8 cellular contexts compared by ENCODE assay signal in the genomic region with DNA sequence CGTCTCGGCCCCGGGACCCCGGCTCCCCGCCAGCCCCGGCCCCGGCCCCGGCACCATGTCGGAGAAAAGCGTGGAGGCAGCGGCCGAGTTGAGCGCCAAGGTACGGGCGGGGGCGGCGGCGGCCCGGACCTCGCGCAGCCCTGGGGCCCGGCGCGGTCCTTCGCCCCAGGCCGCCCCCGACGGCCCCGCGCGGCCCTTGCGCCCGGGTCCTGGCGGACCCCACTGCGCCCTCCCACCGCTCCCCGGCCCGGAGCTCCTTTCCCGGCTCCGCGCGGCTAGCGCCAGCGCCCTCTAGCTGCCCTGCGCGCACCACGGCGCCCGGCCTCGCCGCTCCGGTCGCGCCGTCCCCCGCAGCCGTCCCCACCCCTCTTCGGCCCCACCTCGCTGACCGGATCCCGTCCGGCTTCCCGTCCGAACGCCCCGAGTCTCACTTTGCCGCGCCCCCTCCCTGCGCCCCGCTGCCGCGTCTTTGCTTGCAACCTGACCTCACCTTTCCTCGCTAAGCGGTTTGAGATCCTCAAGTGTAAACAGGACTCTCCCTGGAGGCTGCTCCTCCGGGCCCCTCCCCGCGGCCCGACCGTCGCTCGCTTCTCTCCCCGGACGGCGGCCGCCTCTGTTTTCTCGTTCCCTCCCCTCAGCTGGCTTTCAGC. TPM values are rescaled to one million over a fixed set of nuclear protein-coding genes. Genes with fewer than 3 reads are reported as not detected.
DNase-seq lines count a peak whose midpoint lies in the region; ATAC-seq, FAIRE-seq and TF ChIP-seq lines count a peak whose summit lies in the region.

No MANE protein-coding gene starts in this region.

- ATAC-seq in GM19372 (IDR thresholded peaks at IDR 0.05; ENCODE audit: low read depth, unreplicated experiment): peak; percentile 59
- ATAC-seq in activated naive CD8-positive, alpha-beta T cell treated with anti-CD3 and anti-CD28 coated beads, Interleukin-2, amount 10 ng/mL, durations not matched to agents 7 days and 5 days (ENCODE audit: low read depth): peak; percentile 72
- ATAC-seq in Right ventricle myocardium inferior: peak; percentile 46
- ATAC-seq in HG02970 (IDR thresholded peaks at IDR 0.05; ENCODE audit: low FRiP score, unreplicated experiment): no peak

- H3K9me3 Mint-ChIP-seq in activated naive CD8-positive, alpha-beta T cell treated with anti-CD3 and anti-CD28 coated beads, Interleukin-2, amount 10 ng/mL, durations not matched to agents 7 days and 5 days: no peaks in the 10 kb centered on the region

- POLR2A ChIA-PET in activated naive CD8-positive, alpha-beta T cell treated with anti-CD3 and anti-CD28 coated beads, Interleukin-2, amount 10 ng/mL, durations not matched to agents 7 days and 5 days (lab: Charles Lee): interaction anchor here (1.0 to 3.3 kb wide), 8 partner anchors 7 to 85 kb away, joined by 3 to 32 read pairs (median 6); a partner anchor contains a TSS

- peak overlapping the region; percentile 64 for H3K27ac Mint-ChIP-seq in activated naive CD8-positive, alpha-beta T cell treated with anti-CD3 and anti-CD28 coated beads, Interleukin-2, amount 10 ng/mL, durations not matched to agents 7 days and 5 days

- peaks cover 0 to 67% (median 13%) of the 10 kb centered on the region in 4 donors for H3K4me1 ChIP-seq in Peyer's patch

- peak; percentile 89 for FAIRE-seq in HTR-8/SVneo (lab: Jason Lieb, UNC)

- peaks cover 45% of the 10 kb centered on the region for H3K27me3 Mint-ChIP-seq in activated naive CD8-positive, alpha-beta T cell treated with anti-CD3 and anti-CD28 coated beads, Interleukin-2, amount 10 ng/mL, durations not matched to agents 7 days and 5 days

- TF ChIP-seq POLR2A in Peyer's patch (IDR thresholded peaks at IDR 0.05): peak; percentile 29 to 49

- H3K36me3 ChIP-seq in Peyer's patch: peaks cover 0 to 14% (median 0%) of the 10 kb centered on the region in 3 donors

- peak overlapping the region; percentile 73 to 97 (median 86) for H3K27ac ChIP-seq in Peyer's patch

- H3K36me3 Mint-ChIP-seq in activated naive CD8-positive, alpha-beta T cell treated with anti-CD3 and anti-CD28 coated beads, Interleukin-2, amount 10 ng/mL, durations not matched to agents 7 days and 5 days: peaks cover 7% of the 10 kb centered on the region

- DNase-seq in COLO668 (lab: John Stamatoyannopoulos, UW; ENCODE audit: unreplicated experiment) (peak; percentile 73), HTR-8/SVneo (ENCODE audit: insufficient read length, low spot score) (peak; percentile 72), Peyer's patch (peak; percentile 57 to 90 (median 88)), Right ventricle myocardium inferior (ENCODE audit: missing footprints) (peak; percentile 91), nucleus accumbens (lab: John Stamatoyannopoulos, UW) (peak in 46 of 56 donors; percentile 10 to 78 (median 44))
- peak; percentile 80 for DNase-seq in activated naive CD8-positive, alpha-beta T cell treated with anti-CD3 and anti-CD28 coated beads, Interleukin-2, amount 10 ng/mL, durations not matched to agents 7 days and 5 days

- peaks cover 43% of the 10 kb centered on the region for H3K4me1 Mint-ChIP-seq in activated naive CD8-positive, alpha-beta T cell treated with anti-CD3 and anti-CD28 coated beads, Interleukin-2, amount 10 ng/mL, durations not matched to agents 7 days and 5 days

- peak overlapping the region; percentile 49 to 98 (median 80) for H3K4me3 ChIP-seq in Peyer's patch

- intact Hi-C loops in Right ventricle myocardium inferior (cut with DNase I): loop anchor here (1.0 kb wide), 1 partner anchor 13 kb away; a partner anchor contains a TSS

- peak; percentile 29 to 86 (median 78) for TF ChIP-seq CTCF in Peyer's patch (IDR thresholded peaks at IDR 0.05)

- H3K27me3 ChIP-seq in Peyer's patch: no peaks in the 10 kb centered on the region

- no peaks in the 10 kb centered on the region for H3K9me3 ChIP-seq in Peyer's patch

- H3K4me3 Mint-ChIP-seq in activated naive CD8-positive, alpha-beta T cell treated with anti-CD3 and anti-CD28 coated beads, Interleukin-2, amount 10 ng/mL, durations not matched to agents 7 days and 5 days: peak overlapping the region; percentile 94

RNA-seq across cellular contexts. Expression of a gene that starts 0.6 kb away (rescaled TPM):
- total RNA-seq in Peyer's patch: 10 to 100 TPM; 44.2 to 87.5 (median 53.0) TPM
- total RNA-seq in activated naive CD8-positive, alpha-beta T cell treated with anti-CD3 and anti-CD28 coated beads, Interleukin-2, amount 10 ng/mL, durations not matched to agents 7 days and 5 days: 10 to 100 TPM; 36.2 to 43.5 TPM
- total RNA-seq in Right ventricle myocardium inferior: 152 TPM

RNA-seq across cellular contexts. Expression of a gene that starts 5.5 kb away (rescaled TPM):
- total RNA-seq in Peyer's patch (1 to 10 TPM in 3 of 4 donors, not detected in 1; 1.3 to 3.0 (median 1.6) TPM), Right ventricle myocardium inferior (0.24 TPM)
- 10 to 100 TPM; 46.6 to 52.1 TPM for total RNA-seq in activated naive CD8-positive, alpha-beta T cell treated with anti-CD3 and anti-CD28 coated beads, Interleukin-2, amount 10 ng/mL, durations not matched to agents 7 days and 5 days

RNA-seq across cellular contexts. Expression of a gene that starts 13.8 kb away (rescaled TPM):
- total RNA-seq in Peyer's patch (100 to 1,000 TPM in 3 of 4 donors, 10 to 100 TPM in 1; 94.9 to 212 (median 182) TPM), Right ventricle myocardium inferior (156 TPM)
- total RNA-seq in activated naive CD8-positive, alpha-beta T cell treated with anti-CD3 and anti-CD28 coated beads, Interleukin-2, amount 10 ng/mL, durations not matched to agents 7 days and 5 days: 100 to 1,000 TPM; 108 to 118 TPM

RNA-seq across cellular contexts. Expression of a gene that starts 22.6 kb away (rescaled TPM):
- total RNA-seq in Peyer's patch (1 to 10 TPM; 2.1 to 9.1 (median 4.0) TPM), Right ventricle myocardium inferior (13.4 TPM)
- 1 to 10 TPM; 2.6 to 3.0 TPM for total RNA-seq in activated naive CD8-positive, alpha-beta T cell treated with anti-CD3 and anti-CD28 coated beads, Interleukin-2, amount 10 ng/mL, durations not matched to agents 7 days and 5 days

RNA-seq across cellular contexts. Expression of a gene that starts 42.9 kb away (rescaled TPM):
- total RNA-seq in Peyer's patch (10 to 100 TPM; 38.4 to 72.6 (median 51.8) TPM), Right ventricle myocardium inferior (83.1 TPM)
- 10 to 100 TPM; 29.8 to 35.6 TPM for total RNA-seq in activated naive CD8-positive, alpha-beta T cell treated with anti-CD3 and anti-CD28 coated beads, Interleukin-2, amount 10 ng/mL, durations not matched to agents 7 days and 5 days

Comparison
In these comparisons a context has a peak if more than half of its experiments do, and no peak if none do; other contexts are left out.
1. RNA of a gene that starts 5.5 kb away (total RNA-seq): 46.6 to 52.1 TPM in activated naive CD8-positive, alpha-beta T cell treated with anti-CD3 and anti-CD28 coated beads, Interleukin-2, amount 10 ng/mL, durations not matched to agents 7 days and 5 days; 1.3 to 3.0 TPM in Peyer's patch and 0.24 TPM in Right ventricle myocardium inferior (single experiment); every median in the first group is over 10 times any median in the second.
2. Peak in every context shown above with its lines, with median percentiles within 50 percentile points of each other: DNase-seq.